Comparison of ENCODE assay signal across 8 cellular contexts in the genomic region with DNA sequence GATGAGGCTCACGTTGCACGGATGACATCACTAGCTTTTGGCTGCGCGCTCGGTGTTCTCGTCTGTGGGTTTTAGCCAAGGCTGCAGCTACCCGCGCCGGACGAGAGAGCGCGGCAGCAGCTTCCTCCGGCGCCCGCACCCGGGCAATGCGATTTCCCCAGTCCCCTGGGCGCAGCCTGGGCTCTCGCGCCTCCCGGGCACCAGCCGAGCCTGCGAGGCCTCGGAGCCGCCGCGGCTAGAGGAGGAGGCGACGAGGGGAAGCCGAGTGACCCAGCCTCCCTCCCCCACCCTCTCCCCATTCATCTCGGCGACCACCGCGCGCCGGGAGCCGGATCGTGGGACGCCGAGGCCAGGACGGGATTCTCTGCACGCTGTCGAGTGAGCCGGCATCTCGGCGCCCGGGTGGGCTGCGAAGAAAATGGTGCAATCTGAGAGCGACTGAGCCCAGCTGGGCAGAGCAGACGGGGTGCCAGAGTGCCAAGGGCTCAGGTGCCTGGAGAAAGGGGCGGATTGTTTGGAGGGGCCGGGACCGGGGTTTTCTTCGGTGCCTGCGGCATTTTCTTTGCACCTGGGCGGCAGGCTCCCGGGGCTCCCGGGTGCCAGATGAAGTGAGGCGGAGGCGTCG. TPM values are rescaled to one million over a fixed set of nuclear protein-coding genes. Genes with fewer than 3 reads are reported as not detected.
A peak's percentile ranks its signal among the peaks of the same experiment; 100 is the strongest.
DNase-seq lines count a peak whose midpoint lies in the region; ATAC-seq and TF ChIP-seq lines count a peak whose summit lies in the region.

No MANE protein-coding gene starts in this region.

- no peak for TF ChIP-seq CTCF in right atrium auricular region (IDR thresholded peaks at IDR 0.05)

- H3K4me3 ChIP-seq in right atrium auricular region: peak overlapping the region; percentile 49 to 63

- no peaks in the 10 kb centered on the region for H3K27me3 ChIP-seq in right atrium auricular region

- DNase-seq in activated gamma-delta T cell (lab: John Stamatoyannopoulos, UW): peak; percentile 9
- DNase-seq in activated gamma-delta T cell treated with Interleukin-2 at 50 U/mL for 16 hours: no peak
- peak; percentile 87 to 96 for DNase-seq in NCI-H526 (lab: John Stamatoyannopoulos, UW)
- DNase-seq in amygdala (lab: John Stamatoyannopoulos, UW): peak in 53 of 56 donors; percentile 20 to 90 (median 71)
- DNase-seq in right atrium auricular region (ENCODE audit: low spot score): peak; percentile 63
- DNase-seq in posterior cingulate gyrus: peak; percentile 65 to 97 (median 84)
- no peak for DNase-seq in GF-D8 (lab: John Stamatoyannopoulos, UW)

- peaks cover 0 to 41% of the 10 kb centered on the region in 2 donors for H3K4me1 ChIP-seq in right atrium auricular region

- no peak for ATAC-seq in GM19023 (IDR thresholded peaks at IDR 0.05; ENCODE audit: unreplicated experiment)

- H3K27ac ChIP-seq in right atrium auricular region: peak overlapping the region; percentile 45 to 50

- intact Hi-C loops in posterior cingulate gyrus (cut with DNase I): loop anchor here (5.0 to 10.0 kb wide), 5 partner anchors 55 to 580 kb away; partner anchors contain the start of gene AGK

- H3K9me3 ChIP-seq in right atrium auricular region: no peaks in the 10 kb centered on the region

- no peaks in the 10 kb centered on the region for H3K36me3 ChIP-seq in right atrium auricular region

RNA-seq across cellular contexts. Expression of gene TMEM178B, which starts 1.2 kb away (rescaled TPM):
- 10 to 100 TPM; 15.8 to 48.7 TPM for total RNA-seq in right atrium auricular region

RNA-seq across cellular contexts. Expression of gene MRPS33, which starts 57.9 kb away (rescaled TPM):
- 10 to 100 TPM; 36.1 to 47.4 TPM for total RNA-seq in right atrium auricular region

Comparison
In these comparisons a context has a peak if more than half of its experiments do, and no peak if none do; other contexts are left out.
1. DNase-seq: peak in activated gamma-delta T cell (single experiment), NCI-H526 (2 of 2), amygdala (53 of 56), right atrium auricular region (single experiment) and posterior cingulate gyrus (10 of 10); none in activated gamma-delta T cell treated with Interleukin-2 at 50 U/mL for 16 hours (single experiment) and GF-D8 (single experiment).